In the genomic region with DNA sequence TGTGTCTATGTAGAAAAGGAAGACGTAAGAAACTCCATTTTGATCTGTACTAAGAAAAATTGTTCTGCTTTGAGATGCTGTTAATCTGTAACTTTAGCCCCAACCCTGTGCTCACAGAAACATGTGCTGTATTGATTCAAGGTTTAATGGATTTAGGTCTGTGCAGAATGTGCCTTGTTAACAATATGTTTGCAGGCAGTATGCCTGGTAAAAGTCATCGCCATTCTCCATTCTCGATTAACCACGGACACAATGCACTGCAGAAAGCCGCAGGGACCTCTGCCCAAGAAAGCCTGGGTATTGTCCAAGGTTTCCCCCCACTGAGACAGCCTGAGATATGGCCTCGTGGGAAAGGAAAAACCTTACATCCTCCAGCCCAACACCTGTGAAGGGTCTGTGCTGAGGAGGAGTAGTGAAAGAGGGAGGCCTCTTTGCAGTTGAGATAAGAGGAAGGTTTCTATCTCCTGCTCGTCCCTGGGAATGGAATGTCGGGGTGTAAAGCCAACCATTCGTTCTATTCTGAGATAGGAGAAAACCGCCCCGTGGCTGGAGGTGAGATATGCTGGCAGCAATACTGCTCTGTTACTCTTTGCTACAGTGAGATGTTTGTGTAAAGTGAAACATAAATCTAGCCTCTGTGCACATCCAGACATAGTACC, we compare ENCODE assay signal across 7 cellular contexts.
DNase-seq lines count a peak whose midpoint lies in the region; ATAC-seq, FAIRE-seq and TF ChIP-seq lines count a peak whose summit lies in the region.
"Not testable (repeated sequence)": the region's sequence is repeated elsewhere in the genome, so short reads cannot be mapped to it uniquely, and the experiment has no call there.

No MANE protein-coding gene starts in this region.

- not testable (repeated sequence) for H3K4me3 Mint-ChIP-seq in Calu3 (ENCODE audit: low read depth, unreplicated experiment); activated CD4-positive, alpha-beta T cell treated with anti-CD3 and anti-CD28 coated beads, Interleukin-2, amount 10 ng/mL, durations not matched to agents 24 days and 14 days
- H3K4me3 Mint-ChIP-seq in endodermal cell (peak overlapping the region; percentile 29), progenitor cell of endocrine pancreas (ENCODE audit: low read depth) (peak overlapping the region; percentile 29)

- H3K18ac ChIP-seq in mesendoderm (ENCODE audit: low read length), result not testable (repeated sequence)

- CTCF ChIA-PET in Calu3 (lab: Charles Lee), result interaction anchor here (1.6 kb wide), 1 partner anchor 113 kb away, joined by 4 read pairs; no protein-coding TSS in a partner anchor
- CTCF ChIA-PET in K562 (lab: Yijun Ruan, JAX; ENCODE audit: low intra/inter-chr PET ratio), result not testable (repeated sequence)

- H3K4me2 ChIP-seq in K562 (ENCODE audit: insufficient read depth, low read length); mesendoderm (ENCODE audit: low read length): not testable (repeated sequence)

- H3K9ac ChIP-seq in K562 (ENCODE audit: insufficient read depth in 1 of 2, low read depth in 2 of 2, low read length in 2 of 2); mesendoderm (ENCODE audit: low read length): not testable (repeated sequence)
- H3K9ac ChIP-seq in endodermal cell (ENCODE audit: extremely low read depth, low read length, poor library complexity, severe bottlenecking), result peak overlapping the region; percentile 16

- H3K4me1 Mint-ChIP-seq in Calu3 (ENCODE audit: low read depth, unreplicated experiment), result peaks cover 24% of the 10 kb centered on the region
- H3K4me1 Mint-ChIP-seq in activated CD4-positive, alpha-beta T cell treated with anti-CD3 and anti-CD28 coated beads, Interleukin-2, amount 10 ng/mL, durations not matched to agents 24 days and 14 days, result not testable (repeated sequence)
- H3K4me1 Mint-ChIP-seq in endodermal cell, result peaks cover 23% of the 10 kb centered on the region
- H3K4me1 Mint-ChIP-seq in progenitor cell of endocrine pancreas (ENCODE audit: low read depth), result peaks cover 24% of the 10 kb centered on the region

- H3K56ac ChIP-seq in mesendoderm (ENCODE audit: low read length), result not testable (repeated sequence)

- H2BK120ac ChIP-seq in mesendoderm (ENCODE audit: low read depth, low read length), result not testable (repeated sequence)

- not testable (repeated sequence) for TF ChIP-seq POLR2A in K562 (conservative IDR thresholded peaks at IDR 0.05)

- not testable (repeated sequence) for H3K4ac ChIP-seq in mesendoderm (ENCODE audit: low read depth, low read length)

- peak overlapping the region; percentile 13 for H3K27ac Mint-ChIP-seq in Calu3 (ENCODE audit: unreplicated experiment)
- H3K27ac Mint-ChIP-seq in activated CD4-positive, alpha-beta T cell treated with anti-CD3 and anti-CD28 coated beads, Interleukin-2, amount 10 ng/mL, durations not matched to agents 24 days and 14 days, result peak overlapping the region; percentile 40
- peak overlapping the region; percentile 94 for H3K27ac Mint-ChIP-seq in endodermal cell
- peak overlapping the region; percentile 89 for H3K27ac Mint-ChIP-seq in progenitor cell of endocrine pancreas

- peaks cover 63% of the 10 kb centered on the region for H3K36me3 Mint-ChIP-seq in Calu3 (ENCODE audit: insufficient read depth, unreplicated experiment)
- H3K36me3 Mint-ChIP-seq in activated CD4-positive, alpha-beta T cell treated with anti-CD3 and anti-CD28 coated beads, Interleukin-2, amount 10 ng/mL, durations not matched to agents 24 days and 14 days (ENCODE audit: low read depth), result peaks cover 43% of the 10 kb centered on the region
- peaks cover 61% of the 10 kb centered on the region for H3K36me3 Mint-ChIP-seq in endodermal cell (ENCODE audit: low read depth)
- H3K36me3 Mint-ChIP-seq in progenitor cell of endocrine pancreas (ENCODE audit: insufficient read depth), result peaks cover 39% of the 10 kb centered on the region

- not testable (repeated sequence) for H2BK5ac ChIP-seq in mesendoderm (ENCODE audit: low read length)

- not testable (repeated sequence) for H2AFZ ChIP-seq in K562 (ENCODE audit: low read depth, low read length)

- not testable (repeated sequence) for FAIRE-seq in K562 (lab: Jason Lieb, UNC)

- H2BK15ac ChIP-seq in mesendoderm (replicated peaks; ENCODE audit: low read depth), result not testable (repeated sequence)

- not testable (repeated sequence) for H3K9me3 ChIP-seq in K562 (replicated peaks; ENCODE audit: control insufficient read depth, insufficient read depth, low read depth, low read length); endodermal cell (ENCODE audit: control insufficient read depth, low read length)

- not testable (repeated sequence) for H3K79me1 ChIP-seq in mesendoderm (ENCODE audit: low read length)

- POLR2A ChIA-PET in K562 (lab: Yijun Ruan, JAX), result not testable (repeated sequence)

- not testable (repeated sequence) for H3K4me3 ChIP-seq in K562; endodermal cell (ENCODE audit: low read length); mesendoderm (ENCODE audit: low read length)

- TF ChIP-seq EP300 in K562 (IDR thresholded peaks at IDR 0.05; ENCODE audit: low read length), result not testable (repeated sequence)

- not testable (repeated sequence) for ATAC-seq in K562
- ATAC-seq in left ventricle myocardium superior, result peak; percentile 12

- TF ChIP-seq CTCF in Calu3 (IDR thresholded peaks at IDR 0.05; ENCODE audit: unreplicated experiment); K562 (IDR thresholded peaks at IDR 0.05 in 2 of 3, conservative IDR thresholded peaks at IDR 0.05 in 1 of 3; ENCODE audit: insufficient read depth in 2 of 3, low read depth in 1 of 3, low read length in 3 of 3); endodermal cell (conservative IDR thresholded peaks at IDR 0.05); progenitor cell of endocrine pancreas (IDR thresholded peaks at IDR 0.05; ENCODE audit: unreplicated experiment): not testable (repeated sequence)

- H3K27me3 ChIP-seq in K562 (ENCODE audit: control insufficient read depth in 2 of 2, insufficient read depth in 2 of 2, low read length in 2 of 2); endodermal cell (ENCODE audit: control insufficient read depth, insufficient read depth, low read length, poor library complexity, severe bottlenecking); mesendoderm (ENCODE audit: insufficient read depth, low read length, poor library complexity): not testable (repeated sequence)

- peaks cover 76% of the 10 kb centered on the region for H3K36me3 ChIP-seq in K562 (ENCODE audit: control insufficient read depth, insufficient read depth, low read length)
- peaks cover 79% of the 10 kb centered on the region for H3K36me3 ChIP-seq in endodermal cell (ENCODE audit: control insufficient read depth, insufficient read depth, low read length)
- H3K36me3 ChIP-seq in mesendoderm (ENCODE audit: control insufficient read depth, insufficient read depth, low read length), result not testable (repeated sequence)

- BruUV-seq in Calu3 (replicated peaks; lab: Mats Ljungman, UMichigan); K562 (replicated peaks; lab: Mats Ljungman, UMichigan): not testable (repeated sequence)

- H3K27me3 Mint-ChIP-seq in Calu3 (ENCODE audit: unreplicated experiment); activated CD4-positive, alpha-beta T cell treated with anti-CD3 and anti-CD28 coated beads, Interleukin-2, amount 10 ng/mL, durations not matched to agents 24 days and 14 days; endodermal cell (ENCODE audit: insufficient read depth); progenitor cell of endocrine pancreas: not testable (repeated sequence)

- not testable (repeated sequence) for H4K20me1 ChIP-seq in K562 (replicated peaks; ENCODE audit: control insufficient read depth, insufficient read depth, low read length)

- H3K23ac ChIP-seq in mesendoderm (ENCODE audit: low read length), result not testable (repeated sequence)

- H2AK5ac ChIP-seq in mesendoderm (ENCODE audit: low read length), result not testable (repeated sequence)

- H4K5ac ChIP-seq in mesendoderm (ENCODE audit: low read length), result not testable (repeated sequence)

- DNase-seq in Calu3; activated CD4-positive, alpha-beta T cell treated with anti-CD3 and anti-CD28 coated beads, Interleukin-2, amount 10 ng/mL, durations not matched to agents 24 days and 14 days; progenitor cell of endocrine pancreas (ENCODE audit: low spot score, unreplicated experiment): not testable (repeated sequence)
- DNase-seq in K562 (ENCODE audit: extremely low read depth in 1 of 4, low spot score in 3 of 4), result peak in 1 of 4 experiments; percentile 49
- DNase-seq in endodermal cell, result peak; percentile 64
- peak; percentile 43 for DNase-seq in left ventricle myocardium superior
- DNase-seq in mesendoderm, result peak; percentile 79

- TF ChIP-seq RAD21 in K562 (CRISPR knock-in tag; conservative IDR thresholded peaks at IDR 0.05 in 1 of 2, IDR thresholded peaks at IDR 0.05 in 1 of 2), result not testable (repeated sequence)

- not testable (repeated sequence) for H3K9me3 Mint-ChIP-seq in Calu3 (ENCODE audit: low read depth, unreplicated experiment); activated CD4-positive, alpha-beta T cell treated with anti-CD3 and anti-CD28 coated beads, Interleukin-2, amount 10 ng/mL, durations not matched to agents 24 days and 14 days; endodermal cell; progenitor cell of endocrine pancreas (ENCODE audit: low read depth)

- not testable (repeated sequence) for H4K8ac ChIP-seq in mesendoderm (ENCODE audit: low read depth, low read length)

- intact Hi-C loops in Calu3 (cut with micrococcal nuclease; ENCODE audit: unreplicated experiment); activated CD4-positive, alpha-beta T cell treated with anti-CD3 and anti-CD28 coated beads, Interleukin-2, amount 10 ng/mL, durations not matched to agents 24 days and 14 days (cut with micrococcal nuclease); K562 (cut with micrococcal nuclease); left ventricle myocardium superior (cut with micrococcal nuclease): not testable (repeated sequence)

- H3K79me2 ChIP-seq in K562 (ENCODE audit: control insufficient read depth, insufficient read depth, low read length); mesendoderm (ENCODE audit: control insufficient read depth, insufficient read depth, low read length): not testable (repeated sequence)

- 35% methylated on average over 11 of the region's 11 CpGs for WGBS in K562 (ENCODE audit: insufficient coverage, low coverage, missing lambda C conversion rate)
- 57 to 74% methylated on average over 7 to 10 of the region's 11 CpGs for WGBS in endodermal cell (ENCODE audit: insufficient coverage in 1 of 2, insufficient read length in 1 of 2), 2 experiments
- WGBS in mesendoderm (ENCODE audit: extremely low coverage, insufficient coverage, low lambda C conversion rate), result no CpG with 5 or more reads among the region's 11 CpGs

- in situ Hi-C loops in K562 (cut with MboI), result not testable (repeated sequence)

- not testable (repeated sequence) for H3K4me1 ChIP-seq in K562 (replicated peaks in 1 of 2; ENCODE audit: control insufficient read depth in 2 of 2, insufficient read depth in 2 of 2, low read length in 2 of 2); endodermal cell (ENCODE audit: control insufficient read depth, insufficient read depth, low read length); mesendoderm (ENCODE audit: control insufficient read depth, low read depth, low read length)

- not testable (repeated sequence) for H3K9me1 ChIP-seq in K562 (ENCODE audit: control insufficient read depth, insufficient read depth, low read length)

- not testable (repeated sequence) for H3K27ac ChIP-seq in K562 (ENCODE audit: extremely low read depth, low read depth, low read length); endodermal cell (ENCODE audit: low read depth, low read length)
- H3K27ac ChIP-seq in mesendoderm (ENCODE audit: low read depth, low read length), result peak overlapping the region; percentile 5

Comparison
In these comparisons a context has a peak if more than half of its experiments do, and no peak if none do; other contexts are left out.
1. H3K27ac Mint-ChIP-seq: peak in every context shown above with its lines; median percentile 94 in endodermal cell; 89 in progenitor cell of endocrine pancreas; 40 in activated CD4-positive, alpha-beta T cell treated with anti-CD3 and anti-CD28 coated beads, Interleukin-2, amount 10 ng/mL, durations not matched to agents 24 days and 14 days; 13 in Calu3.